ENCODE assay signal across 16 cellular contexts in genomic region chr10:47176206-47176902, GRCh38.
DNase-seq lines count a peak whose midpoint lies in the region; ATAC-seq, FAIRE-seq and TF ChIP-seq lines count a peak whose summit lies in the region.
"Had no signal": no experiment of that assay in that cellular context is flagged by ENCODE, and none has a peak within 500 bp of the region (broad histone marks: within the 10 kb centered on the region; RNA-seq: fewer than 3 reads in every experiment).

No MANE protein-coding gene starts in this region.

- no peaks in the 10 kb centered on the region for H3K9me3 ChIP-seq in H9 (ENCODE audit: control insufficient read depth, low read depth, low read length)
- no peaks in the 10 kb centered on the region for H3K9me3 ChIP-seq in spleen
- H3K9me3 ChIP-seq in small intestine (ENCODE audit: control insufficient read depth, low read depth) = no peaks in the 10 kb centered on the region

- H3K4me1 ChIP-seq in H9 (ENCODE audit: insufficient read depth, low read length) (no peaks in the 10 kb centered on the region; the same call in 1 of the 2 replicates), spleen (no peaks in the 10 kb centered on the region), small intestine (ENCODE audit: control insufficient read depth in 2 of 2, insufficient read depth in 1 of 2, low read depth in 1 of 2, low read length in 1 of 2) (no peaks in the 10 kb centered on the region)

- H3K23ac ChIP-seq in H9 (ENCODE audit: insufficient read length, low read depth, low read length) = no peak overlapping the region

- H2BK12ac ChIP-seq in H9 (ENCODE audit: insufficient read length, low read depth, low read length) = no peak overlapping the region

- DNase-seq in H9 = peak; percentile 13
- DNase-seq in NCI-H2171 treated with DMSO at 0.1 percent for 48 hours (lab: John Stamatoyannopoulos, UW) = peak; percentile 62
- DNase-seq in glutamatergic neuron = no peak
- DNase-seq in spleen = peak; percentile 71
- no peak for DNase-seq in small intestine
- DNase-seq in HuH-7 (ENCODE audit: low spot score) = no peak
- no peak for DNase-seq in stimulated activated naive CD8-positive, alpha-beta T cell treated with anti-CD3 and anti-CD28 coated beads, Interleukin-15, amount 100 ng/mL, for 72 hours
- DNase-seq: ACHN; CD4-positive, alpha-beta memory T cell; DND-41; GDM1; NCI-H2029; NCI-H510A treated with DMSO at 0.1 percent for 48 hours; PC-9 had no signal

- no peak overlapping the region for H4K5ac ChIP-seq in H9 (ENCODE audit: insufficient read length, low read depth, low read length)

- H3K18ac ChIP-seq in H9 (ENCODE audit: insufficient read length, low read depth, low read length) = no peak overlapping the region

- H3K9ac ChIP-seq in H9 (ENCODE audit: extremely low read depth, insufficient read length, low read length) = no peak overlapping the region

- no CpG with 5 or more reads among the region's 12 CpGs for WGBS in H9 (ENCODE audit: extremely low coverage, insufficient read length, low lambda C conversion rate)
- WGBS in spleen, 5 donors = 69 to 90% (median 83%) methylated on average over 10 to 12 of the region's 12 CpGs
- WGBS in small intestine, 3 donors = 53 to 73% (median 58%) methylated on average over 12 of the region's 12 CpGs

- H4K91ac ChIP-seq in H9 (ENCODE audit: insufficient read length, low read depth, low read length) = no peak overlapping the region

- H3K27me3 Mint-ChIP-seq in H9 (ENCODE audit: low read depth) (peaks cover 5% of the 10 kb centered on the region; the same call in 1 of the 2 replicates), glutamatergic neuron (ENCODE audit: unreplicated experiment) (no peaks in the 10 kb centered on the region)
- no peaks in the 10 kb centered on the region for H3K27me3 Mint-ChIP-seq in stimulated activated naive CD8-positive, alpha-beta T cell treated with anti-CD3 and anti-CD28 coated beads, Interleukin-15, amount 100 ng/mL, for 72 hours
- H3K27me3 Mint-ChIP-seq: CD4-positive, alpha-beta memory T cell had no signal

- no peak overlapping the region for H2BK20ac ChIP-seq in H9 (ENCODE audit: low read depth, low read length, poor library complexity, severe bottlenecking)

- no peak for TF ChIP-seq CTCF in H9 (conservative IDR thresholded peaks at IDR 0.05)
- TF ChIP-seq CTCF in glutamatergic neuron (IDR thresholded peaks at IDR 0.05; ENCODE audit: partially characterized antibody, unreplicated experiment) = no peak
- TF ChIP-seq CTCF in spleen (IDR thresholded peaks at IDR 0.05 in 8 of 11, conservative IDR thresholded peaks at IDR 0.05 in 3 of 11) = no peak

- H4K20me1 ChIP-seq in H9 (ENCODE audit: control insufficient read depth, insufficient read depth, insufficient read length) = no peaks in the 10 kb centered on the region

- H3K4me3 ChIP-seq in spleen = no peak overlapping the region
- H3K4me3 ChIP-seq in small intestine (ENCODE audit: low read depth in 1 of 2, low read length in 2 of 2) = no peak overlapping the region
- H3K4me3 ChIP-seq: PC-9 had no signal

- H3K4me1 Mint-ChIP-seq in H9 (peaks cover 11 to 12% of the 10 kb centered on the region in 2 experiments), glutamatergic neuron (ENCODE audit: low read depth, unreplicated experiment) (peaks cover 24% of the 10 kb centered on the region)
- peaks cover 7% of the 10 kb centered on the region for H3K4me1 Mint-ChIP-seq in stimulated activated naive CD8-positive, alpha-beta T cell treated with anti-CD3 and anti-CD28 coated beads, Interleukin-15, amount 100 ng/mL, for 72 hours
- H3K4me1 Mint-ChIP-seq: B cell had no signal

- H3K4me3 Mint-ChIP-seq in H9 = no peak overlapping the region
- peak overlapping the region; percentile 1 for H3K4me3 Mint-ChIP-seq in glutamatergic neuron (ENCODE audit: unreplicated experiment)
- H3K4me3 Mint-ChIP-seq in stimulated activated naive CD8-positive, alpha-beta T cell treated with anti-CD3 and anti-CD28 coated beads, Interleukin-15, amount 100 ng/mL, for 72 hours = no peak overlapping the region
- H3K4me3 Mint-ChIP-seq: B cell; CD4-positive, alpha-beta memory T cell had no signal

- no peak overlapping the region for H3T11ph ChIP-seq in H9 (ENCODE audit: low read length)

- intact Hi-C loops in spleen (cut with DNase I; ENCODE audit: low total_unique reads) = no loop called here

- H3K27ac Mint-ChIP-seq in H9 (no peak overlapping the region), glutamatergic neuron (ENCODE audit: unreplicated experiment) (peak overlapping the region; percentile 18)
- H3K27ac Mint-ChIP-seq in stimulated activated naive CD8-positive, alpha-beta T cell treated with anti-CD3 and anti-CD28 coated beads, Interleukin-15, amount 100 ng/mL, for 72 hours = no peak overlapping the region
- H3K27ac Mint-ChIP-seq: B cell had no signal

- no peaks in the 10 kb centered on the region for H3K79me1 ChIP-seq in H9 (ENCODE audit: insufficient read depth, low read depth, low read length, poor library complexity, severe bottlenecking)

- H2BK15ac ChIP-seq in H9 (ENCODE audit: low read depth, low read length) = no peak overlapping the region

- H3K36me3 ChIP-seq in spleen (no peaks in the 10 kb centered on the region), small intestine (ENCODE audit: control insufficient read depth in 2 of 2, insufficient read depth in 2 of 2, low read length in 2 of 2) (no peaks in the 10 kb centered on the region)

- H2AFZ ChIP-seq in H9 (ENCODE audit: low read length) = no peak overlapping the region
- H2AFZ ChIP-seq: PC-9 had no signal

- H3K14ac ChIP-seq in H9 (ENCODE audit: insufficient read depth, low read length) = no peak overlapping the region

- H3K27ac ChIP-seq in H9 (ENCODE audit: insufficient read length, low read depth, low read length) = no peak overlapping the region
- H3K27ac ChIP-seq in spleen = no peak overlapping the region
- no peak overlapping the region for H3K27ac ChIP-seq in small intestine (ENCODE audit: low read depth in 1 of 2, low read length in 1 of 2)
- H3K27ac ChIP-seq: PC-9 had no signal

- H3K27me3 ChIP-seq in H9 (ENCODE audit: insufficient read depth, low read length) (no peaks in the 10 kb centered on the region), spleen (replicated peaks in 1 of 7) (no peaks in the 10 kb centered on the region), small intestine (ENCODE audit: control insufficient read depth in 2 of 2, insufficient read depth in 2 of 2, low read length in 2 of 2) (no peaks in the 10 kb centered on the region)

- H3K36me3 Mint-ChIP-seq in H9 (ENCODE audit: insufficient read depth in 1 of 3, low read depth in 3 of 3) = peaks cover 0 to 5% (median 0%) of the 10 kb centered on the region in 3 experiments; a peak in 1 of 7 replicates
- no peaks in the 10 kb centered on the region for H3K36me3 Mint-ChIP-seq in glutamatergic neuron (ENCODE audit: unreplicated experiment)
- H3K36me3 Mint-ChIP-seq: CD4-positive, alpha-beta memory T cell had no signal

- no peak overlapping the region for H4K8ac ChIP-seq in H9 (replicated peaks; ENCODE audit: insufficient read length, low read depth, low read length)

- no peak for FAIRE-seq in small intestine (lab: Jason Lieb, UNC)
- FAIRE-seq: H54 had no signal

- H3K79me2 ChIP-seq in H9 (ENCODE audit: insufficient read depth, low read length) = no peaks in the 10 kb centered on the region

- no peak for ATAC-seq in stimulated activated naive CD8-positive, alpha-beta T cell treated with anti-CD3 and anti-CD28 coated beads, Interleukin-15, amount 100 ng/mL, for 72 hours

- peaks cover 0 to 5% of the 10 kb centered on the region in 2 experiments; a peak in 2 of 5 replicates for H3K9me3 Mint-ChIP-seq in H9
- peaks cover 6% of the 10 kb centered on the region for H3K9me3 Mint-ChIP-seq in glutamatergic neuron (ENCODE audit: unreplicated experiment)
- H3K9me3 Mint-ChIP-seq in stimulated activated naive CD8-positive, alpha-beta T cell treated with anti-CD3 and anti-CD28 coated beads, Interleukin-15, amount 100 ng/mL, for 72 hours = no peaks in the 10 kb centered on the region
- H3K9me3 Mint-ChIP-seq: CD4-positive, alpha-beta memory T cell had no signal

- H3K4me2 ChIP-seq in H9 (ENCODE audit: insufficient read depth, insufficient read length, low read length) = no peak overlapping the region
- H3K4me2 ChIP-seq: PC-9 had no signal

- no peak overlapping the region for H2BK5ac ChIP-seq in H9 (ENCODE audit: insufficient read length, low read length)

- TF ChIP-seq POLR2A in spleen (IDR thresholded peaks at IDR 0.05) = no peak

- no peak overlapping the region for H3K56ac ChIP-seq in H9 (ENCODE audit: insufficient read length, low read depth, low read length)

- no peak overlapping the region for H3K4ac ChIP-seq in H9 (ENCODE audit: low read depth, low read length)

- no peak overlapping the region for H2BK120ac ChIP-seq in H9 (ENCODE audit: low read depth, low read length, poor library complexity, severe bottlenecking)

- no peaks in the 10 kb centered on the region for H3K23me2 ChIP-seq in H9 (ENCODE audit: insufficient read length, low read depth, low read length, poor library complexity, severe bottlenecking)

- no peak overlapping the region for H2AK5ac ChIP-seq in H9 (ENCODE audit: insufficient read length, low read length)

Comparison
In these comparisons a context has a peak if more than half of its experiments do, and no peak if none do; other contexts are left out.
1. DNase-seq: peak in H9 (single experiment), NCI-H2171 treated with DMSO at 0.1 percent for 48 hours (single experiment) and spleen (single experiment); none in glutamatergic neuron (single experiment), small intestine (single experiment), HuH-7 (single experiment) and stimulated activated naive CD8-positive, alpha-beta T cell treated with anti-CD3 and anti-CD28 coated beads, Interleukin-15, amount 100 ng/mL, for 72 hours (0 of 2).